Comparison of ENCODE assay signal across 8 cellular contexts in the genomic region with DNA sequence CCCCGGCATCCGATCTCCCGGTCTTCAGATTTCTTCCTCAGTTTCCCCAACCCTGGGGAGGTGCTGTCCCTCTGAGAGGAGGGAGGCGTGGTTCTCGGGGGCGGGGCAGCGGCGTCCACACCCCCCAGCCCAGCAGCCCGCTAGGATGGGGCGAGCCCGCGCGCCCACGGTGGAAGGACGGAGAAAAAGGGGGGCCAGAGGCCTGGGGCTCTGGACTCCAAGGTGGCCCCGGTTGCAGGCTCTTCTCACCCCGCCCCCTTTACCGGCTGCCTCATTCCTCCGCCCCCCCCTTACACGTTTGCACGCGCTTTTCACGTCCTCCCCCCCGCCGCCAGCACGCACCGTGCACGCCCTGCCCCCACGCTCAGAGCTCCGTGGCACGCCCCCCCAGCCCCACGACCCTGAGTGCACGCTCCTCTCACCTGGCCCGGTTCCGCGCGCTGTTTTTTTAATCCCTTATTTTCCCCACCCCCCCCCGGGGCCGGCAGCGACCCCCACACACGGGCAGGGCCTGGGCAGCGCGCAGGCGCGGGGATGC. TPM values are rescaled to one million over a fixed set of nuclear protein-coding genes. Genes with fewer than 3 reads are reported as not detected.
DNase-seq lines count a peak whose midpoint lies in the region; ATAC-seq, FAIRE-seq and TF ChIP-seq lines count a peak whose summit lies in the region.

No MANE protein-coding gene starts in this region.

- H3K27me3 Mint-ChIP-seq in activated naive CD8-positive, alpha-beta T cell treated with anti-CD3 and anti-CD28 coated beads, Interleukin-2, amount 10 ng/mL, durations not matched to agents 7 days and 5 days: peaks cover 6% of the 10 kb centered on the region

- DNase-seq in AG04449 (ENCODE audit: low read depth, low spot score): no peak
- DNase-seq in GM20000 (ENCODE audit: low spot score): peak; percentile 89
- peak; percentile 58 for DNase-seq in RPMI7951 (ENCODE audit: low read depth)
- DNase-seq in activated naive CD8-positive, alpha-beta T cell treated with anti-CD3 and anti-CD28 coated beads, Interleukin-2, amount 10 ng/mL, durations not matched to agents 7 days and 5 days: peak; percentile 66
- peak; percentile 66 to 69 for DNase-seq in heart right ventricle
- no peak for DNase-seq in trophoblast cell
- DNase-seq in urothelium cell line (ENCODE audit: low spot score): peak; percentile 62

- H4K8ac ChIP-seq in trophoblast cell (ENCODE audit: low read depth, low read length): peak overlapping the region; percentile 51

- H4K91ac ChIP-seq in trophoblast cell (ENCODE audit: low read depth, low read length): peak overlapping the region; percentile 77

- peak overlapping the region; percentile 45 for H2AK5ac ChIP-seq in trophoblast cell (ENCODE audit: low read length)

- no peak overlapping the region for H2BK12ac ChIP-seq in trophoblast cell (ENCODE audit: low read length)

- H4K12ac ChIP-seq in trophoblast cell (ENCODE audit: low read depth, low read length): peak overlapping the region; percentile 63

- peak overlapping the region; percentile 81 for H3K14ac ChIP-seq in trophoblast cell (ENCODE audit: low read length)

- POLR2A ChIA-PET in AG04449 (lab: Yijun Ruan, JAX): interaction anchor here (1.4 to 2.3 kb wide), 3 partner anchors 39 to 74 kb away, joined by 3 to 6 read pairs (median 5); a partner anchor contains a TSS
- POLR2A ChIA-PET in activated naive CD8-positive, alpha-beta T cell treated with anti-CD3 and anti-CD28 coated beads, Interleukin-2, amount 10 ng/mL, durations not matched to agents 7 days and 5 days (lab: Charles Lee): interaction anchor here (0.9 to 1.4 kb wide), 2 partner anchors 70 to 241 kb away, joined by 3 to 4 read pairs; a partner anchor contains a TSS

- no peaks in the 10 kb centered on the region for H3K9me3 Mint-ChIP-seq in activated naive CD8-positive, alpha-beta T cell treated with anti-CD3 and anti-CD28 coated beads, Interleukin-2, amount 10 ng/mL, durations not matched to agents 7 days and 5 days

- H3K36me3 Mint-ChIP-seq in activated naive CD8-positive, alpha-beta T cell treated with anti-CD3 and anti-CD28 coated beads, Interleukin-2, amount 10 ng/mL, durations not matched to agents 7 days and 5 days: peaks cover 3% of the 10 kb centered on the region

- H3K36me3 ChIP-seq in heart right ventricle (peaks cover 0 to under 1% (median 0%) of the 10 kb centered on the region in 9 donors), trophoblast cell (ENCODE audit: control insufficient read depth in 1 of 2, insufficient read depth in 2 of 2, low read length in 2 of 2) (peaks cover 4 to 5% of the 10 kb centered on the region in 2 experiments)

- peak overlapping the region; percentile 50 for H3K9ac ChIP-seq in trophoblast cell (ENCODE audit: low read length)

- H3K4me1 Mint-ChIP-seq in activated naive CD8-positive, alpha-beta T cell treated with anti-CD3 and anti-CD28 coated beads, Interleukin-2, amount 10 ng/mL, durations not matched to agents 7 days and 5 days: peaks cover 23% of the 10 kb centered on the region

- TF ChIP-seq CTCF in AG04449 (IDR thresholded peaks at IDR 0.05; ENCODE audit: insufficient read depth, low read length, missing control alignments): no peak
- no peak for TF ChIP-seq CTCF in GM20000 (IDR thresholded peaks at IDR 0.05; ENCODE audit: extremely low read depth, missing control alignments)
- no peak for TF ChIP-seq CTCF in heart right ventricle (IDR thresholded peaks at IDR 0.05)

- H3K23ac ChIP-seq in trophoblast cell (ENCODE audit: low read length): no peak overlapping the region

- H2BK5ac ChIP-seq in trophoblast cell (ENCODE audit: low read depth, low read length, poor library complexity): no peak overlapping the region

- peak overlapping the region; percentile 65 for H3K4ac ChIP-seq in trophoblast cell (ENCODE audit: low read depth, low read length)

- H3K4me3 ChIP-seq in AG04449 (ENCODE audit: low read depth, low read length) (peak overlapping the region; percentile 73), heart right ventricle (peak overlapping the region; percentile 42 to 84 (median 64)), trophoblast cell (ENCODE audit: low read depth, low read length) (peak overlapping the region; percentile 76)

- peak overlapping the region; percentile 78 for H3K4me2 ChIP-seq in trophoblast cell (ENCODE audit: low read length)

- peak overlapping the region; percentile 5 for H2BK120ac ChIP-seq in trophoblast cell (ENCODE audit: insufficient read depth, low read length, poor library complexity)

- H3K79me2 ChIP-seq in trophoblast cell (ENCODE audit: control insufficient read depth, insufficient read depth, low read length, poor library complexity): peaks cover 7% of the 10 kb centered on the region

- H3K27ac Mint-ChIP-seq in activated naive CD8-positive, alpha-beta T cell treated with anti-CD3 and anti-CD28 coated beads, Interleukin-2, amount 10 ng/mL, durations not matched to agents 7 days and 5 days: no peak overlapping the region

- H3K18ac ChIP-seq in trophoblast cell (ENCODE audit: low read length): peak overlapping the region; percentile 76

- H3K27me3 ChIP-seq in heart right ventricle (no peaks in the 10 kb centered on the region), trophoblast cell (ENCODE audit: insufficient read depth, low read length) (no peaks in the 10 kb centered on the region)

- no peaks in the 10 kb centered on the region for H3K9me3 ChIP-seq in heart right ventricle
- peaks cover 4% of the 10 kb centered on the region for H3K9me3 ChIP-seq in trophoblast cell (ENCODE audit: insufficient read depth, low read depth, low read length)

- peak overlapping the region; percentile 59 for H2AFZ ChIP-seq in trophoblast cell (ENCODE audit: insufficient read depth, low read length, poor library complexity)

- no peak for FAIRE-seq in urothelium cell line (lab: Jason Lieb, UNC)

- H3K27ac ChIP-seq in heart right ventricle: peak overlapping the region; percentile 65 to 92 (median 85)
- peak overlapping the region; percentile 71 for H3K27ac ChIP-seq in trophoblast cell (ENCODE audit: low read depth, low read length)

- peak overlapping the region; percentile 56 for H3K4me3 Mint-ChIP-seq in activated naive CD8-positive, alpha-beta T cell treated with anti-CD3 and anti-CD28 coated beads, Interleukin-2, amount 10 ng/mL, durations not matched to agents 7 days and 5 days

- CTCF ChIA-PET in AG04449 (lab: Yijun Ruan, JAX): interaction anchor here (1.3 to 6.6 kb wide), 2 partner anchors 12 to 50 kb away, joined by 3 to 35 read pairs; no protein-coding TSS in a partner anchor

- peaks cover 20% of the 10 kb centered on the region for H3K79me1 ChIP-seq in trophoblast cell (ENCODE audit: low read length)

- 0 to 1% methylated on average over 32 to 45 of the region's 45 CpGs for WGBS in heart right ventricle, 2 donors
- WGBS in trophoblast cell (ENCODE audit: extremely low coverage, insufficient coverage, insufficient read length): no CpG with 5 or more reads among the region's 45 CpGs

- intact Hi-C loops in heart right ventricle (cut with DNase I): loop anchor here in 8 of 10 donors (5.0 to 10.0 kb wide), 4 partner anchors 51 to 354 kb away; a partner anchor contains a TSS

- H3K4me1 ChIP-seq in heart right ventricle (peaks cover 3 to 48% (median 34%) of the 10 kb centered on the region in 9 donors), trophoblast cell (ENCODE audit: control insufficient read depth in 1 of 2, insufficient read depth in 2 of 2, low read length in 2 of 2) (peaks cover 15% of the 10 kb centered on the region in 2 experiments)

- no peak for ATAC-seq in activated naive CD8-positive, alpha-beta T cell treated with anti-CD3 and anti-CD28 coated beads, Interleukin-2, amount 10 ng/mL, durations not matched to agents 7 days and 5 days (ENCODE audit: low read depth)
- peak; percentile 22 to 41 (median 34) for ATAC-seq in heart right ventricle
- no peak for ATAC-seq in HG03175 (IDR thresholded peaks at IDR 0.05; ENCODE audit: unreplicated experiment)

RNA-seq across cellular contexts. Expression of a gene that starts 0.4 kb away (rescaled TPM):
- total RNA-seq in RPMI7951 (2014; rRNA removed; shearing (Covaris generic)): 1.2 and 1.4 TPM in 2 replicates
- total RNA-seq in activated naive CD8-positive, alpha-beta T cell treated with anti-CD3 and anti-CD28 coated beads, Interleukin-2, amount 10 ng/mL, durations not matched to agents 7 days and 5 days: 1 to 10 TPM; 1.4 to 1.9 TPM
- 1 to 10 TPM; 1.5 to 4.9 (median 2.8) TPM for total RNA-seq in heart right ventricle
- 1 to 10 TPM; 2.0 TPM for polyA plus RNA-seq in heart right ventricle
- polyA plus RNA-seq in trophoblast cell (2013): 3.4 and 4.2 TPM in 2 replicates

RNA-seq across cellular contexts. Expression of a gene that starts 4.0 kb away (rescaled TPM):
- 38.6 and 46.1 TPM in 2 replicates for total RNA-seq in RPMI7951 (2014; rRNA removed; shearing (Covaris generic))
- total RNA-seq in activated naive CD8-positive, alpha-beta T cell treated with anti-CD3 and anti-CD28 coated beads, Interleukin-2, amount 10 ng/mL, durations not matched to agents 7 days and 5 days: 10 to 100 TPM; 77.5 to 80.6 TPM
- total RNA-seq in heart right ventricle: 10 to 100 TPM in 9 of 10 donors, 1 to 10 TPM in 1; 6.4 to 18.7 (median 14.2) TPM
- polyA plus RNA-seq in heart right ventricle: 10 to 100 TPM; 13.2 to 21.7 TPM
- 39.4 and 40.1 TPM in 2 replicates for polyA plus RNA-seq in trophoblast cell (2013)

RNA-seq across cellular contexts. Expression of a gene that starts 22.7 kb away (rescaled TPM):
- 1.5 TPM in 1 of 2 replicates, not detected in the other for total RNA-seq in RPMI7951 (2014; rRNA removed; shearing (Covaris generic))
- not detected for total RNA-seq in activated naive CD8-positive, alpha-beta T cell treated with anti-CD3 and anti-CD28 coated beads, Interleukin-2, amount 10 ng/mL, durations not matched to agents 7 days and 5 days
- total RNA-seq in heart right ventricle: under 1 TPM in 2 of 10 donors, not detected in 8; 0.14 to 0.24 TPM
- polyA plus RNA-seq in heart right ventricle: under 1 TPM in 1 of 2 donors, not detected in 1; 0.03 TPM
- 0.08 and 0.12 TPM in 2 replicates for polyA plus RNA-seq in trophoblast cell (2013)

RNA-seq across cellular contexts. Expression of a gene that starts 26.0 kb away (rescaled TPM):
- total RNA-seq in RPMI7951 (2014; rRNA removed; shearing (Covaris generic)): not detected in 2 replicates
- total RNA-seq in activated naive CD8-positive, alpha-beta T cell treated with anti-CD3 and anti-CD28 coated beads, Interleukin-2, amount 10 ng/mL, durations not matched to agents 7 days and 5 days: 1 to 10 TPM; 2.1 to 2.2 TPM
- total RNA-seq in heart right ventricle: 10 to 100 TPM in 2 of 10 donors, 1 to 10 TPM in 8; 2.0 to 63.0 (median 4.2) TPM
- polyA plus RNA-seq in heart right ventricle: 1 to 10 TPM; 1.1 to 1.7 TPM
- 0.78 and 0.92 TPM in 2 replicates for polyA plus RNA-seq in trophoblast cell (2013)

RNA-seq across cellular contexts. Expression of a gene that starts 38.9 kb away (rescaled TPM):
- 55.3 and 66.7 TPM in 2 replicates for total RNA-seq in RPMI7951 (2014; rRNA removed; shearing (Covaris generic))
- 10 to 100 TPM; 15.5 to 16.4 TPM for total RNA-seq in activated naive CD8-positive, alpha-beta T cell treated with anti-CD3 and anti-CD28 coated beads, Interleukin-2, amount 10 ng/mL, durations not matched to agents 7 days and 5 days
- 10 to 100 TPM; 18.1 to 32.4 (median 22.3) TPM for total RNA-seq in heart right ventricle
- 10 to 100 TPM; 15.7 to 48.0 TPM for polyA plus RNA-seq in heart right ventricle
- 104 and 109 TPM in 2 replicates for polyA plus RNA-seq in trophoblast cell (2013)

Comparison
In these comparisons a context has a peak if more than half of its experiments do, and no peak if none do; other contexts are left out.
1. DNase-seq: peak in GM20000 (single experiment), RPMI7951 (single experiment), activated naive CD8-positive, alpha-beta T cell treated with anti-CD3 and anti-CD28 coated beads, Interleukin-2, amount 10 ng/mL, durations not matched to agents 7 days and 5 days (single experiment), heart right ventricle (2 of 2) and urothelium cell line (single experiment); none in AG04449 (single experiment) and trophoblast cell (0 of 2).
2. ATAC-seq: peak in heart right ventricle (8 of 8); none in activated naive CD8-positive, alpha-beta T cell treated with anti-CD3 and anti-CD28 coated beads, Interleukin-2, amount 10 ng/mL, durations not matched to agents 7 days and 5 days (single experiment) and HG03175 (single experiment).
3. Peak in every context shown above with its lines, with median percentiles within 50 percentile points of each other: H3K4me3 ChIP-seq.